13 cellular contexts compared by ENCODE assay signal in genomic region chr6:6220718-6221117, GRCh38.
DNase-seq lines count a peak whose midpoint lies in the region; ATAC-seq, FAIRE-seq and TF ChIP-seq lines count a peak whose summit lies in the region.
"Had no signal": no experiment of that assay in that cellular context is flagged by ENCODE, and none has a peak within 500 bp of the region (broad histone marks: within the 10 kb centered on the region; RNA-seq: fewer than 3 reads in every experiment).

No MANE protein-coding gene starts in this region.

- no peaks in the 10 kb centered on the region for H3K27me3 ChIP-seq in Loucy (ENCODE audit: insufficient read depth, low read length, poor library complexity, severe bottlenecking)
- H3K27me3 ChIP-seq in GM12878 (replicated peaks in 1 of 2; ENCODE audit: control insufficient read depth in 2 of 2, insufficient read depth in 2 of 2, low read length in 1 of 2), result no peaks in the 10 kb centered on the region
- H3K27me3 ChIP-seq in neural progenitor cell, result no peaks in the 10 kb centered on the region
- H3K27me3 ChIP-seq in uterus, result no peaks in the 10 kb centered on the region
- H3K27me3 ChIP-seq: stomach had no signal

- H3K9me2 ChIP-seq in Loucy (replicated peaks; ENCODE audit: low read depth, low read length), result no peaks in the 10 kb centered on the region

- H3K4me3 Mint-ChIP-seq in neural progenitor cell, result no peak overlapping the region
- H3K4me3 Mint-ChIP-seq in activated CD4-positive, alpha-beta memory T cell treated with anti-CD3 and anti-CD28 coated beads for 36 hours, result no peak overlapping the region

- no TSS peak for BruUV-seq in GM12878 (replicated peaks; lab: Mats Ljungman, UMichigan)

- FAIRE-seq in GM12878 (lab: Jason Lieb, UNC), result no peak

- no peak overlapping the region for H3K4me2 ChIP-seq in Loucy (ENCODE audit: low read depth, low read length, poor library complexity, severe bottlenecking)
- H3K4me2 ChIP-seq in GM12878 (ENCODE audit: control insufficient read depth, insufficient read depth), result no peak overlapping the region
- H3K4me2 ChIP-seq in neural progenitor cell, result no peak overlapping the region

- no peak overlapping the region for H2AFZ ChIP-seq in Loucy (ENCODE audit: low read length)
- no peak overlapping the region for H2AFZ ChIP-seq in GM12878 (ENCODE audit: control insufficient read depth, low read depth, low read length)
- H2AFZ ChIP-seq in neural progenitor cell (replicated peaks), result no peak overlapping the region

- no peak overlapping the region for H3K27ac Mint-ChIP-seq in neural progenitor cell
- no peak overlapping the region for H3K27ac Mint-ChIP-seq in activated CD4-positive, alpha-beta memory T cell treated with anti-CD3 and anti-CD28 coated beads for 36 hours
- H3K27ac Mint-ChIP-seq: activated naive CD4-positive, alpha-beta T cell treated with anti-CD3 and anti-CD28 coated beads, Interleukin-2, amount 50 U/mL, for 72 hours had no signal

- H3K79me2 ChIP-seq in Loucy (ENCODE audit: insufficient read depth, low read length) (no peaks in the 10 kb centered on the region), GM12878 (ENCODE audit: control insufficient read depth, insufficient read depth, low read length) (no peaks in the 10 kb centered on the region), neural progenitor cell (ENCODE audit: low read depth) (no peaks in the 10 kb centered on the region)

- CTCF ChIA-PET in GM12878 (lab: Yijun Ruan, JAX), result interaction anchor here (0.6 to 4.3 kb wide), 22 partner anchors 10 to 326 kb away, joined by 3 to 19 read pairs (median 4); no protein-coding TSS in a partner anchor
- CTCF ChIA-PET in activated CD4-positive, alpha-beta memory T cell treated with anti-CD3 and anti-CD28 coated beads for 36 hours (lab: Charles Lee), result interaction anchor here (0.7 kb wide), 1 partner anchor 850 kb away, joined by 3 read pairs; no protein-coding TSS in a partner anchor

- TF ChIP-seq POLR2A in GM12878 (IDR thresholded peaks at IDR 0.05; ENCODE audit: low read depth, low read length) (no peak), uterus (IDR thresholded peaks at IDR 0.05) (no peak)

- no peak overlapping the region for H3K27ac ChIP-seq in GM12878 (ENCODE audit: control insufficient read depth, insufficient read depth)
- H3K27ac ChIP-seq in neural progenitor cell, result no peak overlapping the region
- no peak overlapping the region for H3K27ac ChIP-seq in uterus
- H3K27ac ChIP-seq: stomach had no signal

- WGBS in GM12878 (ENCODE audit: insufficient coverage, insufficient replicate concordance, low lambda C conversion rate, missing lambda C conversion rate), result 19% methylated on average over 2 of the region's 2 CpGs

- H3K4me3 ChIP-seq in Loucy (ENCODE audit: low read length, poor library complexity, severe bottlenecking) (no peak overlapping the region), GM12878 (no peak overlapping the region), neural progenitor cell (no peak overlapping the region), uterus (no peak overlapping the region)
- H3K4me3 ChIP-seq: lung, stomach had no signal

- TF ChIP-seq RAD21 in GM12878 (IDR thresholded peaks at IDR 0.05; ENCODE audit: insufficient read depth, low read depth, low read length), result no peak

- SMC1A ChIA-PET in GM12878 (lab: Charles Lee; ENCODE audit: uncharacterized antibody, unreplicated experiment), result interaction anchor here (0.7 to 2.8 kb wide), 17 partner anchors 17 to 336 kb away, joined by 3 to 15 read pairs (median 4); partner anchors contain the start of gene F13A1

- H3K36me3 ChIP-seq in Loucy (ENCODE audit: insufficient read depth, low read length) (no peaks in the 10 kb centered on the region), GM12878 (ENCODE audit: control insufficient read depth in 2 of 2, insufficient read depth in 2 of 2, low read length in 1 of 2) (no peaks in the 10 kb centered on the region), neural progenitor cell (no peaks in the 10 kb centered on the region), uterus (no peaks in the 10 kb centered on the region)
- H3K36me3 ChIP-seq: stomach had no signal

- no peaks in the 10 kb centered on the region for H3K9me3 ChIP-seq in Loucy (ENCODE audit: insufficient read depth, low read depth, low read length)
- H3K9me3 ChIP-seq in GM12878 (replicated peaks; ENCODE audit: control insufficient read depth, insufficient read depth, low read length), result no peaks in the 10 kb centered on the region
- H3K9me3 ChIP-seq in neural progenitor cell (ENCODE audit: low read depth), result no peaks in the 10 kb centered on the region
- no peaks in the 10 kb centered on the region for H3K9me3 ChIP-seq in uterus
- H3K9me3 ChIP-seq: stomach had no signal

- H3F3A ChIP-seq in Loucy (ENCODE audit: low read depth), result no peaks in the 10 kb centered on the region
- no peaks in the 10 kb centered on the region for H3F3A ChIP-seq in neural progenitor cell (ENCODE audit: low read depth)

- in situ Hi-C loops in GM12878 (cut with MboI), result no loop called here

- H3K4me1 ChIP-seq in Loucy (ENCODE audit: insufficient read depth, low read length, poor library complexity, severe bottlenecking) (no peaks in the 10 kb centered on the region), GM12878 (ENCODE audit: control insufficient read depth, insufficient read depth, low read length) (no peaks in the 10 kb centered on the region), neural progenitor cell (peaks cover 3% of the 10 kb centered on the region), uterus (no peaks in the 10 kb centered on the region)
- H3K4me1 ChIP-seq: stomach had no signal

- no peak for TF ChIP-seq EP300 in GM12878 (IDR thresholded peaks at IDR 0.05; ENCODE audit: borderline replicate concordance in 1 of 2, control insufficient read depth in 1 of 2, low read depth in 2 of 2, low read length in 2 of 2)

- DNase-seq in DMS53 (lab: John Stamatoyannopoulos, UW) (peak; percentile 12), DMS53 treated with DMSO at 0.1 percent for 48 hours (lab: John Stamatoyannopoulos, UW; ENCODE audit: unreplicated experiment) (no peak), GM12878 (ENCODE audit: low read depth, low spot score) (no peak), neural progenitor cell (ENCODE audit: low spot score) (no peak), uterus (no peak), T-helper 1 cell (no peak)
- no peak for DNase-seq in activated CD4-positive, alpha-beta memory T cell treated with anti-CD3 and anti-CD28 coated beads for 36 hours
- DNase-seq: DMS79 treated with DMSO at 0.1 percent for 48 hours, IMR-90, stomach had no signal

- intact Hi-C loops in GM12878 (cut with micrococcal nuclease; ENCODE audit: unreplicated experiment), result loop anchor here (5.0 to 10.0 kb wide), 3 partner anchors 97 to 327 kb away; no protein-coding TSS in a partner anchor
- intact Hi-C loops in uterus (cut with DNase I; ENCODE audit: low total_unique reads), result no loop called here
- intact Hi-C loops in activated CD4-positive, alpha-beta memory T cell treated with anti-CD3 and anti-CD28 coated beads for 36 hours (cut with micrococcal nuclease), result no loop called here

- RAD21 ChIA-PET in GM12878 (lab: Charles Lee; ENCODE audit: unreplicated experiment), result interaction anchor here (1.0 to 2.9 kb wide), 5 partner anchors 97 to 327 kb away, joined by 3 to 17 read pairs (median 8); no protein-coding TSS in a partner anchor

- H3K9me3 Mint-ChIP-seq in neural progenitor cell, result no peaks in the 10 kb centered on the region
- H3K9me3 Mint-ChIP-seq in activated CD4-positive, alpha-beta memory T cell treated with anti-CD3 and anti-CD28 coated beads for 36 hours, result no peaks in the 10 kb centered on the region
- H3K9me3 Mint-ChIP-seq: activated naive CD4-positive, alpha-beta T cell treated with anti-CD3 and anti-CD28 coated beads, Interleukin-2, amount 50 U/mL, for 72 hours had no signal

- POLR2A ChIA-PET in GM12878 (lab: Charles Lee), result interaction anchor here (0.6 to 0.8 kb wide), 2 partner anchors 109 to 605 kb away, joined by 3 to 7 read pairs; no protein-coding TSS in a partner anchor
- POLR2A ChIA-PET in activated CD4-positive, alpha-beta memory T cell treated with anti-CD3 and anti-CD28 coated beads for 36 hours (lab: Charles Lee), result no interaction called here

- peaks cover 10% of the 10 kb centered on the region for H3K4me1 Mint-ChIP-seq in neural progenitor cell
- no peaks in the 10 kb centered on the region for H3K4me1 Mint-ChIP-seq in activated CD4-positive, alpha-beta memory T cell treated with anti-CD3 and anti-CD28 coated beads for 36 hours (ENCODE audit: low read depth)

- TF ChIP-seq CTCF in Loucy (conservative IDR thresholded peaks at IDR 0.05; ENCODE audit: low read length), result peak; percentile 66
- TF ChIP-seq CTCF in GM12878 (IDR thresholded peaks at IDR 0.05 in 2 of 3, conservative IDR thresholded peaks at IDR 0.05 in 1 of 3; ENCODE audit: control insufficient read depth in 2 of 3, extremely low read depth in 1 of 3, insufficient read depth in 1 of 3, low read depth in 3 of 3, low read length in 3 of 3), result peak; percentile 20 to 38 (median 30); a peak in 4 of 6 replicates
- TF ChIP-seq CTCF in neural progenitor cell (IDR thresholded peaks at IDR 0.05), result peak; percentile 45
- TF ChIP-seq CTCF in uterus (IDR thresholded peaks at IDR 0.05), result no peak

- no peak overlapping the region for H3K9ac ChIP-seq in Loucy (ENCODE audit: low read depth, low read length, poor library complexity, severe bottlenecking)
- H3K9ac ChIP-seq in GM12878 (ENCODE audit: control insufficient read depth, insufficient read depth, low read length), result no peak overlapping the region
- H3K9ac ChIP-seq in neural progenitor cell, result no peak overlapping the region

- peak; percentile 67 for ATAC-seq in GM12878
- ATAC-seq: activated naive CD4-positive, alpha-beta T cell treated with anti-CD3 and anti-CD28 coated beads, Interleukin-2, amount 50 U/mL, for 72 hours had no signal

- H4K20me1 ChIP-seq in Loucy (ENCODE audit: insufficient read depth, low read length, poor library complexity, severe bottlenecking), result no peaks in the 10 kb centered on the region
- H4K20me1 ChIP-seq in GM12878 (ENCODE audit: control insufficient read depth, insufficient read depth), result no peaks in the 10 kb centered on the region
- no peaks in the 10 kb centered on the region for H4K20me1 ChIP-seq in neural progenitor cell (ENCODE audit: low read depth)

- H3K36me3 Mint-ChIP-seq in neural progenitor cell, result no peaks in the 10 kb centered on the region
- H3K36me3 Mint-ChIP-seq in activated CD4-positive, alpha-beta memory T cell treated with anti-CD3 and anti-CD28 coated beads for 36 hours, result no peaks in the 10 kb centered on the region
- H3K36me3 Mint-ChIP-seq: activated naive CD4-positive, alpha-beta T cell treated with anti-CD3 and anti-CD28 coated beads, Interleukin-2, amount 50 U/mL, for 72 hours had no signal

- H3K27me3 Mint-ChIP-seq in neural progenitor cell (ENCODE audit: insufficient read depth, low read depth), result no peaks in the 10 kb centered on the region
- peaks cover 12% of the 10 kb centered on the region for H3K27me3 Mint-ChIP-seq in activated CD4-positive, alpha-beta memory T cell treated with anti-CD3 and anti-CD28 coated beads for 36 hours

TF ChIP-seq in GM12878, 131 proteins besides CTCF, POLR2A, EP300 and RAD21 (continues in another document):
- TF ChIP-seq NRF1 (conservative IDR thresholded peaks at IDR 0.05; ENCODE audit: low read depth, low read length), result no peak
- no peak for TF ChIP-seq TCF12 (IDR thresholded peaks at IDR 0.05; ENCODE audit: low read depth, low read length)

Comparison
In these comparisons a context has a peak if more than half of its experiments do, and no peak if none do; other contexts are left out.
1. CTCF ChIP-seq: peak in Loucy (single experiment), GM12878 (3 of 3) and neural progenitor cell (single experiment); none in uterus (0 of 4).